ENCODE assay signal across 8 cellular contexts in genomic region chr4:169410839-169411770, GRCh38.
A peak's percentile ranks its signal among the peaks of the same experiment; 100 is the strongest.
DNase-seq lines count a peak whose midpoint lies in the region; ATAC-seq, FAIRE-seq and TF ChIP-seq lines count a peak whose summit lies in the region.

No MANE protein-coding gene starts in this region.

- DNase-seq in CMK (ENCODE audit: low read depth) (peak; percentile 91), GM19239 (ENCODE audit: insufficient read length, low spot score) (peak; percentile 22), SKM-1 treated with dmso at 0.1 percent for 144 hours (lab: John Stamatoyannopoulos, UW; ENCODE audit: unreplicated experiment) (peak; percentile 89), brain microvascular endothelial cell (peak; percentile 91), nephron progenitor cell (peak; percentile 19), type B pancreatic cell (ENCODE audit: extremely low spot score, unreplicated experiment) (no peak), NCI-H2029 (lab: John Stamatoyannopoulos, UW) (no peak)

- in situ Hi-C loops in brain microvascular endothelial cell (cut with HindIII; ENCODE audit: low pct_ligation_motif_present, low sequenced_read_pairs): no loop called here

- ATAC-seq in HG03135 (IDR thresholded peaks at IDR 0.05; ENCODE audit: unreplicated experiment): peak; percentile 100

- no peak overlapping the region for H3K27ac ChIP-seq in brain microvascular endothelial cell

- no peaks in the 10 kb centered on the region for H3K27me3 Mint-ChIP-seq in nephron progenitor cell (ENCODE audit: low read depth, poor library complexity)
- no peaks in the 10 kb centered on the region for H3K27me3 Mint-ChIP-seq in type B pancreatic cell

- no peak overlapping the region for H3K4me3 ChIP-seq in brain microvascular endothelial cell (ENCODE audit: low read depth, low read length)

- H3K4me3 Mint-ChIP-seq in nephron progenitor cell (no peak overlapping the region), type B pancreatic cell (no peak overlapping the region)

- FAIRE-seq in GM19239 (lab: Jason Lieb, UNC): peak; percentile 100

- H3K36me3 ChIP-seq in brain microvascular endothelial cell (replicated peaks): no peaks in the 10 kb centered on the region

- H3K27ac Mint-ChIP-seq in nephron progenitor cell (peak overlapping the region; percentile 84), type B pancreatic cell (no peak overlapping the region)

- peaks cover 33% of the 10 kb centered on the region for H3K4me1 Mint-ChIP-seq in nephron progenitor cell
- H3K4me1 Mint-ChIP-seq in type B pancreatic cell (ENCODE audit: unreplicated experiment): peaks cover 7% of the 10 kb centered on the region

- H3K36me3 Mint-ChIP-seq in nephron progenitor cell (ENCODE audit: low read depth) (peaks cover 11% of the 10 kb centered on the region), type B pancreatic cell (peaks cover 7% of the 10 kb centered on the region)

- no peaks in the 10 kb centered on the region for H3K27me3 ChIP-seq in brain microvascular endothelial cell (replicated peaks)

- TF ChIP-seq CTCF in brain microvascular endothelial cell (IDR thresholded peaks at IDR 0.05; ENCODE audit: low read depth, low read length, missing control alignments) (no peak), nephron progenitor cell (IDR thresholded peaks at IDR 0.05) (no peak), type B pancreatic cell (conservative IDR thresholded peaks at IDR 0.05) (no peak)

- no peaks in the 10 kb centered on the region for H3K9me3 Mint-ChIP-seq in nephron progenitor cell
- H3K9me3 Mint-ChIP-seq in type B pancreatic cell: no peaks in the 10 kb centered on the region

Comparison
In these comparisons a context has a peak if more than half of its experiments do, and no peak if none do; other contexts are left out.
1. DNase-seq: peak in CMK (single experiment), GM19239 (single experiment), SKM-1 treated with dmso at 0.1 percent for 144 hours (single experiment), brain microvascular endothelial cell (single experiment) and nephron progenitor cell (single experiment); none in type B pancreatic cell (single experiment) and NCI-H2029 (single experiment).